18 cellular contexts compared by ENCODE assay signal in the genomic region with DNA sequence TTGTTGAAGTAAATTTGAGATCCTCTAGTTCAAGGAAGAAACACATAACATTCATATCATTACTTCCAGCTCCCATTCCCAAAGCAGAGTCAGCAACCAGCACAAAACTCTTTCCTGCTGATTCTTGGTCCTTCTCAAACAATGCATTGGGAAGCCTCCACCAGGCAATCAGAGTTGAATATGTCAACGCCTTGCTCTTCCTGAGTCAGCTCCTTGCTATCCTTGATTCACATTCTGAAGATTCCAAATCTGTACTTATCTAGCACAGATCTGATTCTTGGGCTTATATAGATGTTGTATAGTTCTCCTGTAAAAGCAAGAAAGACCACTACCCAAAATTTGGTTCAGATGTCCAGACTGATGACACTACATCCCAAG. TPM values are rescaled to one million over a fixed set of nuclear protein-coding genes. Genes with fewer than 3 reads are reported as not detected.
"Had no signal": no experiment of that assay in that cellular context is flagged by ENCODE, and none has a peak within 500 bp of the region (broad histone marks: within the 10 kb centered on the region; RNA-seq: fewer than 3 reads in every experiment).

No MANE protein-coding gene starts in this region.

- H3K27ac ChIP-seq: hepatocyte, neural progenitor cell, parathyroid adenoma, vagina had no signal

- H3K9ac ChIP-seq: neural progenitor cell, parathyroid adenoma had no signal

- H2AFZ ChIP-seq: hepatocyte, neural progenitor cell, parathyroid adenoma had no signal

- H3K36me3 ChIP-seq: neural progenitor cell, vagina had no signal

- H3K27me3 ChIP-seq: neural progenitor cell, vagina had no signal

- H3K4me3 ChIP-seq: hepatocyte, neural progenitor cell, vagina had no signal

- H3K9me3 ChIP-seq: vagina had no signal

- ATAC-seq: stimulated activated naive CD8-positive, alpha-beta T cell treated with anti-CD3 and anti-CD28 coated beads, Interleukin-15, amount 100 ng/mL, for 72 hours; T-cell had no signal

- H3K4me2 ChIP-seq: hepatocyte, neural progenitor cell had no signal

- H3K4me1 ChIP-seq: parathyroid adenoma, vagina had no signal

- DNase-seq: activated B cell treated with CpG ODN at 0.5 μM for 24 hours; activated CD4-positive, alpha-beta T cell treated with anti-CD3 and anti-CD28 coated beads, Interleukin-2, amount 10 ng/mL, durations not matched to agents 24 days and 14 days; activated naive CD4-positive, alpha-beta T cell treated with anti-CD3 and anti-CD28 coated beads, Interleukin-2, amount 50 U/mL, for 16 hours; activated T-cell treated with anti-CD3 and anti-CD28 coated beads for 4 hours; amygdala; left ventricle myocardium superior; stimulated activated CD4-positive, alpha-beta T cell treated with anti-CD3 and anti-CD28 coated beads, Interleukin-15, amount 100 ng/mL, for 24 hours; stimulated activated CD4-positive, alpha-beta T cell treated with anti-CD3 and anti-CD28 coated beads, Interleukin-4, amount 100 ng/mL, for 24 hours; stimulated activated naive CD8-positive, alpha-beta T cell treated with anti-CD3 and anti-CD28 coated beads, Interleukin-15, amount 100 ng/mL, for 72 hours; T-cell had no signal

RNA-seq across cellular contexts. Expression of gene CFAP210, which starts 29.6 kb away (rescaled TPM):
- total RNA-seq: activated B cell treated with CpG ODN at 0.5 μM for 24 hours; activated CD4-positive, alpha-beta T cell treated with anti-CD3 and anti-CD28 coated beads, Interleukin-2, amount 10 ng/mL, durations not matched to agents 24 days and 14 days; activated T-helper 2 cell treated with anti-CD3 and anti-CD28 coated beads, Interferon-gamma antibody, Interleukin-2, Interleukin-4, amounts not matched to agents 10 μg/mL and 5 μg/mL and 100 μg/mL, durations not matched to agents 14 hours and 24 hours and 36 hours; fibroblast of lung; hepatocyte; left ventricle myocardium superior; mesenteric fat pad; skeletal muscle tissue had no signal
- polyA plus RNA-seq: fibroblast of lung had no signal
